9 cellular contexts compared by ENCODE assay signal in the genomic region with DNA sequence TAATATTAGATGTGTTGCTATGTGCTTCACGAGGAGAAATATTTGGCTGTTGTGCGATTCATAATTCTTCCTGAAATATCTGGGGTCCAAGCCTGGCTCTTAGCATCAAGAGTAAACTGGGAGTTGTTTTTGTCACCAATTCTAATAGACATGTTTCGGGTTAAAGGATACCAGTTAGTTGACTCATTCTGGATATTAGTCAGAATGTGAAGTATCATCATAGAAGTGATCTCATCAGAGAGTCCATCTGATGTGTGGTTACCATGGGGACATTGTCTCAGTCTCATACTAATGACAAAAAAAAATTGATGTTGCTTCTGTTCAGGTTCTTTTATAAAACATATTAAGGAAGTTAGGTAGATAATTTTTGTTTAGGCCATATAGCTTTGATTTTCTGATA. TPM values are rescaled to one million over a fixed set of nuclear protein-coding genes. Genes with fewer than 3 reads are reported as not detected.
DNase-seq lines count a peak whose midpoint lies in the region; ATAC-seq and TF ChIP-seq lines count a peak whose summit lies in the region.
"Had no signal": no experiment of that assay in that cellular context is flagged by ENCODE, and none has a peak within 500 bp of the region (broad histone marks: within the 10 kb centered on the region; RNA-seq: fewer than 3 reads in every experiment).

No MANE protein-coding gene starts in this region.

- TF ChIP-seq CTCF in Panc1 (IDR thresholded peaks at IDR 0.05), result no peak
- no peak for TF ChIP-seq CTCF in foreskin keratinocyte (conservative IDR thresholded peaks at IDR 0.05)
- no peak for TF ChIP-seq CTCF in spleen (IDR thresholded peaks at IDR 0.05 in 8 of 11, conservative IDR thresholded peaks at IDR 0.05 in 3 of 11)

- intact Hi-C loops in Panc1 (cut with micrococcal nuclease; ENCODE audit: unreplicated experiment) (no loop called here), spleen (cut with DNase I; ENCODE audit: low total_unique reads) (no loop called here)

- TF ChIP-seq POLR2A in spleen (IDR thresholded peaks at IDR 0.05), result no peak

- WGBS in spleen, 5 donors, result 68 to 93% (median 88%) methylated on average over 3 of the region's 3 CpGs

- H3K36me3 ChIP-seq in Panc1 (ENCODE audit: control insufficient read depth, insufficient read depth, low read length), result no peaks in the 10 kb centered on the region
- H3K36me3 ChIP-seq in spleen, result peaks cover 0 to 74% (median 0%) of the 10 kb centered on the region in 6 donors

- DNase-seq in GM03348 (ENCODE audit: low spot score), result peak; percentile 57
- peak; percentile 20 for DNase-seq in Panc1 (ENCODE audit: low read depth, low spot score)
- DNase-seq in foreskin keratinocyte, result peak; percentile 54 to 77
- DNase-seq in NCI-H82 treated with DMSO at 0.1 percent for 48 hours (lab: John Stamatoyannopoulos, UW; ENCODE audit: unreplicated experiment), result no peak
- no peak for DNase-seq in spleen
- DNase-seq in NCI-H345 (lab: John Stamatoyannopoulos, UW), result no peak
- DNase-seq in anterior cingulate cortex (lab: John Stamatoyannopoulos, UW), result no peak
- DNase-seq: RPMI8226 had no signal

- H3K27me3 ChIP-seq in Panc1 (ENCODE audit: control insufficient read depth, insufficient read depth, low read length) (no peaks in the 10 kb centered on the region), foreskin keratinocyte (no peaks in the 10 kb centered on the region), spleen (replicated peaks in 1 of 7) (no peaks in the 10 kb centered on the region)

- no TSS peak for BruUV-seq in Panc1 (replicated peaks; lab: Mats Ljungman, UMichigan)

- no peaks in the 10 kb centered on the region for H3K9me3 ChIP-seq in Panc1 (ENCODE audit: control insufficient read depth, insufficient read depth, low read depth, low read length)
- H3K9me3 ChIP-seq in spleen, result no peaks in the 10 kb centered on the region

- H3K4me3 ChIP-seq in Panc1 (ENCODE audit: low read depth in 2 of 2, low read length in 2 of 2) (no peak overlapping the region), spleen (no peak overlapping the region)

- POLR2A ChIA-PET in Panc1 (lab: Charles Lee), result no interaction called here

- ATAC-seq in GM21526 (IDR thresholded peaks at IDR 0.05; ENCODE audit: low FRiP score, unreplicated experiment) (peak; percentile 86), Panc1 (no peak), foreskin keratinocyte (peak; percentile 100)

- CTCF ChIA-PET in Panc1 (lab: Charles Lee), result no interaction called here

- H3K27ac ChIP-seq in Panc1 (ENCODE audit: low read length), result no peak overlapping the region
- peak overlapping the region; percentile 67 for H3K27ac ChIP-seq in foreskin keratinocyte
- no peak overlapping the region for H3K27ac ChIP-seq in spleen

- in situ Hi-C loops in Panc1 (cut with HindIII; ENCODE audit: low pct_unique_long_range_greater_than_20kb, low sequenced_read_pairs), result loop anchor here (25.0 kb wide), 1 partner anchor 1124 kb away; the partner anchor contains the start of gene IDS

- H3K4me1 ChIP-seq in Panc1 (ENCODE audit: control insufficient read depth, insufficient read depth, low read length) (no peaks in the 10 kb centered on the region), foreskin keratinocyte (peaks cover 13% of the 10 kb centered on the region), spleen (no peaks in the 10 kb centered on the region)

RNA-seq across cellular contexts. Expression of gene MTMR1, which starts 57.2 kb away (rescaled TPM):
- total RNA-seq in Panc1 (2021; ENCODE audit: unreplicated experiment) (36.1 TPM), foreskin keratinocyte (48.5 and 50.3 TPM in 2 replicates), spleen (10 to 100 TPM; 34.7 to 52.1 (median 42.7) TPM)
- 22.7 TPM for polyA plus RNA-seq in Panc1 (2012; ENCODE audit: insufficient read length)
- polyA plus RNA-seq in foreskin keratinocyte (13.7 and 15.5 TPM in 2 replicates), spleen (10 to 100 TPM; 10.6 to 18.0 (median 16.3) TPM)

Comparison
In these comparisons a context has a peak if more than half of its experiments do, and no peak if none do; other contexts are left out.
1. DNase-seq: peak in GM03348 (single experiment), Panc1 (single experiment) and foreskin keratinocyte (2 of 2); none in NCI-H82 treated with DMSO at 0.1 percent for 48 hours (single experiment), spleen (single experiment), NCI-H345 (single experiment) and anterior cingulate cortex (0 of 58).